In genomic region chr20:3222635-3223600, GRCh38 we compare ENCODE assay signal across 8 cellular contexts. TPM values are rescaled to one million over a fixed set of nuclear protein-coding genes. Genes with fewer than 3 reads are reported as not detected.
A peak's percentile ranks its signal among the peaks of the same experiment; 100 is the strongest.
DNase-seq lines count a peak whose midpoint lies in the region; ATAC-seq and TF ChIP-seq lines count a peak whose summit lies in the region.

No MANE protein-coding gene starts in this region.

- H3K36me3 ChIP-seq in CD8-positive, alpha-beta memory T cell (ENCODE audit: insufficient read depth, low read length), result peaks cover 8% of the 10 kb centered on the region
- peaks cover 50% of the 10 kb centered on the region for H3K36me3 ChIP-seq in endodermal cell (ENCODE audit: control insufficient read depth, insufficient read depth, low read length)

- no peak overlapping the region for H3K4me3 ChIP-seq in CD8-positive, alpha-beta memory T cell (ENCODE audit: low read length)
- H3K4me3 ChIP-seq in endodermal cell (ENCODE audit: low read length), result no peak overlapping the region

- peaks cover 4 to 14% (median 5%) of the 10 kb centered on the region in 3 donors for H3K4me1 Mint-ChIP-seq in CD8-positive, alpha-beta memory T cell
- H3K4me1 Mint-ChIP-seq in endodermal cell, result peaks cover 24% of the 10 kb centered on the region

- no peaks in the 10 kb centered on the region for H3K27me3 ChIP-seq in CD8-positive, alpha-beta memory T cell (ENCODE audit: insufficient read depth, low read length, poor library complexity, severe bottlenecking)
- no peaks in the 10 kb centered on the region for H3K27me3 ChIP-seq in endodermal cell (ENCODE audit: control insufficient read depth, insufficient read depth, low read length, poor library complexity, severe bottlenecking)

- no peak overlapping the region for H3K9ac ChIP-seq in endodermal cell (ENCODE audit: extremely low read depth, low read length, poor library complexity, severe bottlenecking)

- H3K27me3 Mint-ChIP-seq in CD8-positive, alpha-beta memory T cell, result no peaks in the 10 kb centered on the region
- no peaks in the 10 kb centered on the region for H3K27me3 Mint-ChIP-seq in endodermal cell (ENCODE audit: insufficient read depth)

- H3K4me3 Mint-ChIP-seq in CD8-positive, alpha-beta memory T cell, result no peak overlapping the region
- H3K4me3 Mint-ChIP-seq in endodermal cell, result peak overlapping the region; percentile 25

- 83 to 91% methylated on average over 19 to 25 of the region's 25 CpGs for WGBS in endodermal cell (ENCODE audit: insufficient coverage in 1 of 2, insufficient read length in 1 of 2), 2 experiments

- ATAC-seq in GM21576 (IDR thresholded peaks at IDR 0.05; ENCODE audit: unreplicated experiment), result peak; percentile 65
- ATAC-seq in HG02763 (IDR thresholded peaks at IDR 0.05; ENCODE audit: unreplicated experiment), result no peak
- no peak for ATAC-seq in HG03520 (IDR thresholded peaks at IDR 0.05; ENCODE audit: unreplicated experiment)
- ATAC-seq in GM21447 (IDR thresholded peaks at IDR 0.05; ENCODE audit: unreplicated experiment), result no peak

- H3K36me3 Mint-ChIP-seq in CD8-positive, alpha-beta memory T cell, result peaks cover 0 to 46% (median 0%) of the 10 kb centered on the region in 3 donors
- peaks cover 33% of the 10 kb centered on the region for H3K36me3 Mint-ChIP-seq in endodermal cell (ENCODE audit: low read depth)

- DNase-seq in CD8-positive, alpha-beta memory T cell, result peak in 1 of 5 donors; percentile 62
- DNase-seq in NCI-H510A treated with DMSO at 0.1 percent for 48 hours (lab: John Stamatoyannopoulos, UW) (peak; percentile 99), endodermal cell (no peak)
- no peak for DNase-seq in activated effector memory CD4-positive, alpha-beta T cell treated with Interleukin-2 at 50 U/mL for 16 hours

- peak overlapping the region in 5 of 8 donors; percentile 19 to 61 (median 23) for H3K27ac Mint-ChIP-seq in CD8-positive, alpha-beta memory T cell
- H3K27ac Mint-ChIP-seq in endodermal cell, result peak overlapping the region; percentile 78

- CTCF ChIA-PET in CD8-positive, alpha-beta memory T cell (lab: Charles Lee), result interaction anchor here (1.1 to 1.7 kb wide), 2 partner anchors 16 to 92 kb away, joined by 3 to 5 read pairs; partner anchors contain the start of gene SLC4A11

- H3K4me1 ChIP-seq in CD8-positive, alpha-beta memory T cell (ENCODE audit: insufficient read depth, low read length), result peaks cover 17% of the 10 kb centered on the region
- peaks cover 13% of the 10 kb centered on the region for H3K4me1 ChIP-seq in endodermal cell (ENCODE audit: control insufficient read depth, insufficient read depth, low read length)

- POLR2A ChIA-PET in CD8-positive, alpha-beta memory T cell (lab: Charles Lee), result no interaction called here

- no peak overlapping the region for H3K27ac ChIP-seq in CD8-positive, alpha-beta memory T cell (ENCODE audit: low read depth, low read length)
- no peak overlapping the region for H3K27ac ChIP-seq in endodermal cell (ENCODE audit: low read depth, low read length)

- H3K9me3 ChIP-seq in CD8-positive, alpha-beta memory T cell (ENCODE audit: low read length), result no peaks in the 10 kb centered on the region
- H3K9me3 ChIP-seq in endodermal cell (ENCODE audit: control insufficient read depth, low read length), result no peaks in the 10 kb centered on the region

- H3K9me3 Mint-ChIP-seq in CD8-positive, alpha-beta memory T cell, result no peaks in the 10 kb centered on the region
- no peaks in the 10 kb centered on the region for H3K9me3 Mint-ChIP-seq in endodermal cell

- no peak for TF ChIP-seq CTCF in endodermal cell (conservative IDR thresholded peaks at IDR 0.05)

RNA-seq across cellular contexts. Expression of gene ITPA, which starts 13.6 kb away (rescaled TPM):
- total RNA-seq in CD8-positive, alpha-beta memory T cell, result 10 to 100 TPM; 90.4 to 98.2 TPM
- 60.8 TPM for polyA plus RNA-seq in CD8-positive, alpha-beta memory T cell
- 10 to 100 TPM; 50.8 to 53.6 TPM for total RNA-seq in endodermal cell
- 47.9 TPM for polyA plus RNA-seq in endodermal cell (2013, experiment 1 of 2)
- polyA plus RNA-seq in endodermal cell (2013, experiment 2 of 2), result 37.1 TPM

RNA-seq across cellular contexts. Expression of gene SLC4A11, which starts 16.1 kb away (rescaled TPM):
- 1 to 10 TPM; 3.1 to 3.5 TPM for total RNA-seq in CD8-positive, alpha-beta memory T cell
- polyA plus RNA-seq in CD8-positive, alpha-beta memory T cell, result 0.46 TPM
- 10 to 100 TPM in 1 of 2 donors, 1 to 10 TPM in 1; 3.8 to 12.4 TPM for total RNA-seq in endodermal cell
- 2.7 TPM for polyA plus RNA-seq in endodermal cell (2013, experiment 1 of 2)
- 2.3 TPM for polyA plus RNA-seq in endodermal cell (2013, experiment 2 of 2)

RNA-seq across cellular contexts. Expression of gene DDRGK1, which starts 18.4 kb away (rescaled TPM):
- 10 to 100 TPM; 75.3 to 77.9 TPM for total RNA-seq in CD8-positive, alpha-beta memory T cell
- 58.1 TPM for polyA plus RNA-seq in CD8-positive, alpha-beta memory T cell
- 10 to 100 TPM; 55.0 to 59.3 TPM for total RNA-seq in endodermal cell
- polyA plus RNA-seq in endodermal cell (2013, experiment 1 of 2), result 45.8 TPM
- 38.0 TPM for polyA plus RNA-seq in endodermal cell (2013, experiment 2 of 2)

RNA-seq across cellular contexts. Expression of gene LZTS3, which starts 49.6 kb away (rescaled TPM):
- 1 to 10 TPM in 1 of 2 experiments, under 1 TPM in 1; 0.97 to 1.0 TPM for total RNA-seq in CD8-positive, alpha-beta memory T cell
- polyA plus RNA-seq in CD8-positive, alpha-beta memory T cell, result 0.35 TPM
- 10 to 100 TPM; 26.8 to 27.7 TPM for total RNA-seq in endodermal cell
- 8.8 TPM for polyA plus RNA-seq in endodermal cell (2013, experiment 1 of 2)
- 7.5 TPM for polyA plus RNA-seq in endodermal cell (2013, experiment 2 of 2)
